In the genomic region with DNA sequence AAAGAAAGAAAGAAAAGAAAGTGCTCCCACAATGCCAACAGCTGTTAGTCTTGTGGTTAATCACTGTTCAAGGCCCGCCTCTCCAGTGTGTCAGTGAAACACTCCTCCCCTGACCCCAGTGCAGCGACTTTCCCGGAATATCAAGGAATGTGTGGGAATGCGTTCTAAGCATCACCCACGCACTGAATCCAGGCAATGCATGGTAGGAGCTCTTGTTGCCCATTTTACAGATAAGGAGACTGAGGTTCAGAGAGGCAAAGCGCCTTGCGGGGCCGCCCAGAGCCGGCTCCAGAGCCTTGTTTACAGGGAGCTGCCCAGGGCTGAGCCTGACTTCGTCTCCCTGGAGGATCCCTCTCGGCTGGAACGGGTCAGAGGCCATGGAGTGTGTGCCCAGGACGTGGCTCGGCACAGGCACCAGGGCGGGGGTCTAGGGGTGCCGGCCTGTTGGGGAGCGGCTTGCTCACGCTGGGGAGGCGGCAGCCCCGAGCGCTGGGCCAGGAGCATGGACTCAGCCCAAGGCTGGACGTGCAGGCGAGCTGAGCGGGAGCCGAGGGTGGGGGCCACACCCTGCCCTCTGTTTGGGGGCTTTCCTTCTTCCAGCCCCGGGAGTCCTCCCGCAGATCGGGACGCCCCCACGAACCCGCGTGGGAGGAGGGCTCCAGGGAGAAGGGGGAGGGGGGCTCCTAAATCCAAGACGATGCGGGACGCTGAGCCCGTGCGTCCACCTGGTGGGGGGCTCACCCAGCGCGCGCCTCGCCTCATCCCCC, we compare ENCODE assay signal across 1 cellular context.
A peak's percentile ranks its signal among the peaks of the same experiment; 100 is the strongest.
TF ChIP-seq lines count a peak whose summit lies in the region.

No MANE protein-coding gene starts in this region.

TF ChIP-seq in HepG2, 621 proteins besides CTCF, POLR2A, EP300 and RAD21 (continued from another document):
- TF ChIP-seq ZNF557 (CRISPR knock-in tag; IDR thresholded peaks at IDR 0.05) (no peak), SMARCE1 (IDR thresholded peaks at IDR 0.05; ENCODE audit: borderline replicate concordance) (no peak), CEBPG (CRISPR knock-in tag; IDR thresholded peaks at IDR 0.05) (no peak), ZNF570 (CRISPR knock-in tag; IDR thresholded peaks at IDR 0.05; ENCODE audit: borderline replicate concordance) (no peak), PITX1 (CRISPR knock-in tag; IDR thresholded peaks at IDR 0.05) (no peak), BHLHE40 (IDR thresholded peaks at IDR 0.05; ENCODE audit: low read length) (no peak), ZNF260 (CRISPR knock-in tag; IDR thresholded peaks at IDR 0.05; ENCODE audit: borderline replicate concordance, low read depth) (no peak), ZBTB1 (CRISPR knock-in tag; IDR thresholded peaks at IDR 0.05; ENCODE audit: borderline replicate concordance) (no peak), ZNF367 (CRISPR knock-in tag; IDR thresholded peaks at IDR 0.05; ENCODE audit: borderline replicate concordance) (no peak), HDAC6 (IDR thresholded peaks at IDR 0.05; ENCODE audit: low read depth, low read length) (no peak), HOXA3 (CRISPR knock-in tag; IDR thresholded peaks at IDR 0.05) (no peak; the same call in 1 of the 2 replicates), ESRRA (CRISPR knock-in tag; IDR thresholded peaks at IDR 0.05; ENCODE audit: low read depth) (no peak), RXRB (CRISPR knock-in tag; IDR thresholded peaks at IDR 0.05; ENCODE audit: borderline replicate concordance) (no peak), NCOA5 (CRISPR knock-in tag; IDR thresholded peaks at IDR 0.05) (no peak), ZNF777 (CRISPR knock-in tag; IDR thresholded peaks at IDR 0.05) (peak; percentile 49; the same call in 1 of the 2 replicates), KDM4B (CRISPR knock-in tag; IDR thresholded peaks at IDR 0.05) (no peak), EZH2 (conservative IDR thresholded peaks at IDR 0.05; ENCODE audit: low read depth, low read length) (no peak), HCFC1 (IDR thresholded peaks at IDR 0.05; ENCODE audit: low read depth, low read length) (no peak), ZFP1 (CRISPR knock-in tag; IDR thresholded peaks at IDR 0.05) (no peak), ZFP36 (IDR thresholded peaks at IDR 0.05; ENCODE audit: borderline replicate concordance, low read depth, low read length, partially characterized antibody) (no peak), ZNF296 (CRISPR knock-in tag; conservative IDR thresholded peaks at IDR 0.05) (no peak), ZNF432 (CRISPR knock-in tag; IDR thresholded peaks at IDR 0.05; ENCODE audit: borderline replicate concordance) (no peak), ZNF225 (CRISPR knock-in tag; IDR thresholded peaks at IDR 0.05) (no peak; the same call in 1 of the 2 replicates), MIER3 (CRISPR knock-in tag; IDR thresholded peaks at IDR 0.05; ENCODE audit: borderline replicate concordance) (no peak), NPAS2 (CRISPR knock-in tag; IDR thresholded peaks at IDR 0.05; ENCODE audit: borderline replicate concordance) (no peak), ZFP90 (CRISPR knock-in tag; IDR thresholded peaks at IDR 0.05; ENCODE audit: borderline replicate concordance) (peak; percentile 57; the same call in 1 of the 2 replicates), THYN1 (CRISPR knock-in tag; IDR thresholded peaks at IDR 0.05; ENCODE audit: borderline replicate concordance, low read depth) (no peak), ELF1 (CRISPR knock-in tag; IDR thresholded peaks at IDR 0.05) (no peak), ZFX (CRISPR knock-in tag; IDR thresholded peaks at IDR 0.05; ENCODE audit: low read depth) (peak; percentile 66; the same call in 1 of the 2 replicates), SP1 (IDR thresholded peaks at IDR 0.05) (no peak), SP1 (CRISPR knock-in tag; IDR thresholded peaks at IDR 0.05) (no peak)
- TF ChIP-seq, protein P1, sequence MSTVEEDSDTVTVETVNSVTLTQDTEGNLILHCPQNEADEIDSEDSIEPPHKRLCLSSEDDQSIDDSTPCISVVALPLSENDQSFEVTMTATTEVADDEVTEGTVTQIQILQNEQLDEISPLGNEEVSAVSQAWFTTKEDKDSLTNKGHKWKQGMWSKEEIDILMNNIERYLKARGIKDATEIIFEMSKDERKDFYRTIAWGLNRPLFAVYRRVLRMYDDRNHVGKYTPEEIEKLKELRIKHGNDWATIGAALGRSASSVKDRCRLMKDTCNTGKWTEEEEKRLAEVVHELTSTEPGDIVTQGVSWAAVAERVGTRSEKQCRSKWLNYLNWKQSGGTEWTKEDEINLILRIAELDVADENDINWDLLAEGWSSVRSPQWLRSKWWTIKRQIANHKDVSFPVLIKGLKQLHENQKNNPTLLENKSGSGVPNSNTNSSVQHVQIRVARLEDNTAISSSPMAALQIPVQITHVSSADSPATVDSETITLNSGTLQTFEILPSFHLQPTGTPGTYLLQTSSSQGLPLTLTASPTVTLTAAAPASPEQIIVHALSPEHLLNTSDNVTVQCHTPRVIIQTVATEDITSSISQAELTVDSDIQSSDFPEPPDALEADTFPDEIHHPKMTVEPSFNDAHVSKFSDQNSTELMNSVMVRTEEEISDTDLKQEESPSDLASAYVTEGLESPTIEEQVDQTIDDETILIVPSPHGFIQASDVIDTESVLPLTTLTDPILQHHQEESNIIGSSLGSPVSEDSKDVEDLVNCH (CRISPR knock-in tag; IDR thresholded peaks at IDR 0.05): no peak
- TF ChIP-seq, protein P2, sequence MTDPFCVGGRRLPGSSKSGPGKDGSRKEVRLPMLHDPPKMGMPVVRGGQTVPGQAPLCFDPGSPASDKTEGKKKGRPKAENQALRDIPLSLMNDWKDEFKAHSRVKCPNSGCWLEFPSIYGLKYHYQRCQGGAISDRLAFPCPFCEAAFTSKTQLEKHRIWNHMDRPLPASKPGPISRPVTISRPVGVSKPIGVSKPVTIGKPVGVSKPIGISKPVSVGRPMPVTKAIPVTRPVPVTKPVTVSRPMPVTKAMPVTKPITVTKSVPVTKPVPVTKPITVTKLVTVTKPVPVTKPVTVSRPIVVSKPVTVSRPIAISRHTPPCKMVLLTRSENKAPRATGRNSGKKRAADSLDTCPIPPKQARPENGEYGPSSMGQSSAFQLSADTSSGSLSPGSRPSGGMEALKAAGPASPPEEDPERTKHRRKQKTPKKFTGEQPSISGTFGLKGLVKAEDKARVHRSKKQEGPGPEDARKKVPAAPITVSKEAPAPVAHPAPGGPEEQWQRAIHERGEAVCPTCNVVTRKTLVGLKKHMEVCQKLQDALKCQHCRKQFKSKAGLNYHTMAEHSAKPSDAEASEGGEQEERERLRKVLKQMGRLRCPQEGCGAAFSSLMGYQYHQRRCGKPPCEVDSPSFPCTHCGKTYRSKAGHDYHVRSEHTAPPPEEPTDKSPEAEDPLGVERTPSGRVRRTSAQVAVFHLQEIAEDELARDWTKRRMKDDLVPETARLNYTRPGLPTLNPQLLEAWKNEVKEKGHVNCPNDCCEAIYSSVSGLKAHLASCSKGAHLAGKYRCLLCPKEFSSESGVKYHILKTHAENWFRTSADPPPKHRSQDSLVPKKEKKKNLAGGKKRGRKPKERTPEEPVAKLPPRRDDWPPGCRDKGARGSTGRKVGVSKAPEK (CRISPR knock-in tag; IDR thresholded peaks at IDR 0.05; ENCODE audit: borderline replicate concordance): no peak
- TF ChIP-seq, protein P3, sequence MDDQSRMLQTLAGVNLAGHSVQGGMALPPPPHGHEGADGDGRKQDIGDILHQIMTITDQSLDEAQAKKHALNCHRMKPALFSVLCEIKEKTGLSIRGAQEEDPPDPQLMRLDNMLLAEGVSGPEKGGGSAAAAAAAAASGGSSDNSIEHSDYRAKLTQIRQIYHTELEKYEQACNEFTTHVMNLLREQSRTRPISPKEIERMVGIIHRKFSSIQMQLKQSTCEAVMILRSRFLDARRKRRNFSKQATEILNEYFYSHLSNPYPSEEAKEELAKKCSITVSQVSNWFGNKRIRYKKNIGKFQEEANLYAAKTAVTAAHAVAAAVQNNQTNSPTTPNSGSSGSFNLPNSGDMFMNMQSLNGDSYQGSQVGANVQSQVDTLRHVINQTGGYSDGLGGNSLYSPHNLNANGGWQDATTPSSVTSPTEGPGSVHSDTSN (CRISPR knock-in tag; IDR thresholded peaks at IDR 0.05; ENCODE audit: borderline replicate concordance): no peak
- TF ChIP-seq, protein P4, sequence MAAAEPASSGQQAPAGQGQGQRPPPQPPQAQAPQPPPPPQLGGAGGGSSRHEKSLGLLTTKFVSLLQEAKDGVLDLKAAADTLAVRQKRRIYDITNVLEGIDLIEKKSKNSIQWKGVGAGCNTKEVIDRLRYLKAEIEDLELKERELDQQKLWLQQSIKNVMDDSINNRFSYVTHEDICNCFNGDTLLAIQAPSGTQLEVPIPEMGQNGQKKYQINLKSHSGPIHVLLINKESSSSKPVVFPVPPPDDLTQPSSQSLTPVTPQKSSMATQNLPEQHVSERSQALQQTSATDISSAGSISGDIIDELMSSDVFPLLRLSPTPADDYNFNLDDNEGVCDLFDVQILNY (CRISPR knock-in tag; conservative IDR thresholded peaks at IDR 0.05): no peak
- TF ChIP-seq, protein P5, sequence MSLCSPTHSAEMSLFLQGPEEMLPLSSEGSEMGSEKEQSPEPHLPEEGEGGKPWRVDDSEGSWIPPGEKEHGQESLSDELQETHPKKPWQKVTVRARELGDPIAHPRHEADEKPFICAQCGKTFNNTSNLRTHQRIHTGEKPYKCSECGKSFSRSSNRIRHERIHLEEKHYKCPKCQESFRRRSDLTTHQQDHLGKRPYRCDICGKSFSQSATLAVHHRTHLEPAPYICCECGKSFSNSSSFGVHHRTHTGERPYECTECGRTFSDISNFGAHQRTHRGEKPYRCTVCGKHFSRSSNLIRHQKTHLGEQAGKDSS (CRISPR knock-in tag; IDR thresholded peaks at IDR 0.05; ENCODE audit: borderline replicate concordance, low read depth): no peak
- TF ChIP-seq, protein P6, sequence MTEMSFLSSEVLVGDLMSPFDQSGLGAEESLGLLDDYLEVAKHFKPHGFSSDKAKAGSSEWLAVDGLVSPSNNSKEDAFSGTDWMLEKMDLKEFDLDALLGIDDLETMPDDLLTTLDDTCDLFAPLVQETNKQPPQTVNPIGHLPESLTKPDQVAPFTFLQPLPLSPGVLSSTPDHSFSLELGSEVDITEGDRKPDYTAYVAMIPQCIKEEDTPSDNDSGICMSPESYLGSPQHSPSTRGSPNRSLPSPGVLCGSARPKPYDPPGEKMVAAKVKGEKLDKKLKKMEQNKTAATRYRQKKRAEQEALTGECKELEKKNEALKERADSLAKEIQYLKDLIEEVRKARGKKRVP (CRISPR knock-in tag; IDR thresholded peaks at IDR 0.05): no peak
- TF ChIP-seq, protein P7, sequence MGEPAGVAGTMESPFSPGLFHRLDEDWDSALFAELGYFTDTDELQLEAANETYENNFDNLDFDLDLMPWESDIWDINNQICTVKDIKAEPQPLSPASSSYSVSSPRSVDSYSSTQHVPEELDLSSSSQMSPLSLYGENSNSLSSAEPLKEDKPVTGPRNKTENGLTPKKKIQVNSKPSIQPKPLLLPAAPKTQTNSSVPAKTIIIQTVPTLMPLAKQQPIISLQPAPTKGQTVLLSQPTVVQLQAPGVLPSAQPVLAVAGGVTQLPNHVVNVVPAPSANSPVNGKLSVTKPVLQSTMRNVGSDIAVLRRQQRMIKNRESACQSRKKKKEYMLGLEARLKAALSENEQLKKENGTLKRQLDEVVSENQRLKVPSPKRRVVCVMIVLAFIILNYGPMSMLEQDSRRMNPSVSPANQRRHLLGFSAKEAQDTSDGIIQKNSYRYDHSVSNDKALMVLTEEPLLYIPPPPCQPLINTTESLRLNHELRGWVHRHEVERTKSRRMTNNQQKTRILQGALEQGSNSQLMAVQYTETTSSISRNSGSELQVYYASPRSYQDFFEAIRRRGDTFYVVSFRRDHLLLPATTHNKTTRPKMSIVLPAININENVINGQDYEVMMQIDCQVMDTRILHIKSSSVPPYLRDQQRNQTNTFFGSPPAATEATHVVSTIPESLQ (CRISPR knock-in tag; conservative IDR thresholded peaks at IDR 0.05): no peak
- TF ChIP-seq, protein P8, sequence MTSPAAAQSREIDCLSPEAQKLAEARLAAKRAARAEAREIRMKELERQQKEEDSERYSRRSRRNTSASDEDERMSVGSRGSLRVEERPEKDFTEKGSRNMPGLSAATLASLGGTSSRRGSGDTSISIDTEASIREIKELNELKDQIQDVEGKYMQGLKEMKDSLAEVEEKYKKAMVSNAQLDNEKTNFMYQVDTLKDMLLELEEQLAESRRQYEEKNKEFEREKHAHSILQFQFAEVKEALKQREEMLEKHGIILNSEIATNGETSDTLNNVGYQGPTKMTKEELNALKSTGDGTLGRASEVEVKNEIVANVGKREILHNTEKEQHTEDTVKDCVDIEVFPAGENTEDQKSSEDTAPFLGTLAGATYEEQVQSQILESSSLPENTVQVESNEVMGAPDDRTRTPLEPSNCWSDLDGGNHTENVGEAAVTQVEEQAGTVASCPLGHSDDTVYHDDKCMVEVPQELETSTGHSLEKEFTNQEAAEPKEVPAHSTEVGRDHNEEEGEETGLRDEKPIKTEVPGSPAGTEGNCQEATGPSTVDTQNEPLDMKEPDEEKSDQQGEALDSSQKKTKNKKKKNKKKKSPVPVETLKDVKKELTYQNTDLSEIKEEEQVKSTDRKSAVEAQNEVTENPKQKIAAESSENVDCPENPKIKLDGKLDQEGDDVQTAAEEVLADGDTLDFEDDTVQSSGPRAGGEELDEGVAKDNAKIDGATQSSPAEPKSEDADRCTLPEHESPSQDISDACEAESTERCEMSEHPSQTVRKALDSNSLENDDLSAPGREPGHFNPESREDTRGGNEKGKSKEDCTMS (CRISPR knock-in tag; conservative IDR thresholded peaks at IDR 0.05): no peak
- TF ChIP-seq, protein P9, sequence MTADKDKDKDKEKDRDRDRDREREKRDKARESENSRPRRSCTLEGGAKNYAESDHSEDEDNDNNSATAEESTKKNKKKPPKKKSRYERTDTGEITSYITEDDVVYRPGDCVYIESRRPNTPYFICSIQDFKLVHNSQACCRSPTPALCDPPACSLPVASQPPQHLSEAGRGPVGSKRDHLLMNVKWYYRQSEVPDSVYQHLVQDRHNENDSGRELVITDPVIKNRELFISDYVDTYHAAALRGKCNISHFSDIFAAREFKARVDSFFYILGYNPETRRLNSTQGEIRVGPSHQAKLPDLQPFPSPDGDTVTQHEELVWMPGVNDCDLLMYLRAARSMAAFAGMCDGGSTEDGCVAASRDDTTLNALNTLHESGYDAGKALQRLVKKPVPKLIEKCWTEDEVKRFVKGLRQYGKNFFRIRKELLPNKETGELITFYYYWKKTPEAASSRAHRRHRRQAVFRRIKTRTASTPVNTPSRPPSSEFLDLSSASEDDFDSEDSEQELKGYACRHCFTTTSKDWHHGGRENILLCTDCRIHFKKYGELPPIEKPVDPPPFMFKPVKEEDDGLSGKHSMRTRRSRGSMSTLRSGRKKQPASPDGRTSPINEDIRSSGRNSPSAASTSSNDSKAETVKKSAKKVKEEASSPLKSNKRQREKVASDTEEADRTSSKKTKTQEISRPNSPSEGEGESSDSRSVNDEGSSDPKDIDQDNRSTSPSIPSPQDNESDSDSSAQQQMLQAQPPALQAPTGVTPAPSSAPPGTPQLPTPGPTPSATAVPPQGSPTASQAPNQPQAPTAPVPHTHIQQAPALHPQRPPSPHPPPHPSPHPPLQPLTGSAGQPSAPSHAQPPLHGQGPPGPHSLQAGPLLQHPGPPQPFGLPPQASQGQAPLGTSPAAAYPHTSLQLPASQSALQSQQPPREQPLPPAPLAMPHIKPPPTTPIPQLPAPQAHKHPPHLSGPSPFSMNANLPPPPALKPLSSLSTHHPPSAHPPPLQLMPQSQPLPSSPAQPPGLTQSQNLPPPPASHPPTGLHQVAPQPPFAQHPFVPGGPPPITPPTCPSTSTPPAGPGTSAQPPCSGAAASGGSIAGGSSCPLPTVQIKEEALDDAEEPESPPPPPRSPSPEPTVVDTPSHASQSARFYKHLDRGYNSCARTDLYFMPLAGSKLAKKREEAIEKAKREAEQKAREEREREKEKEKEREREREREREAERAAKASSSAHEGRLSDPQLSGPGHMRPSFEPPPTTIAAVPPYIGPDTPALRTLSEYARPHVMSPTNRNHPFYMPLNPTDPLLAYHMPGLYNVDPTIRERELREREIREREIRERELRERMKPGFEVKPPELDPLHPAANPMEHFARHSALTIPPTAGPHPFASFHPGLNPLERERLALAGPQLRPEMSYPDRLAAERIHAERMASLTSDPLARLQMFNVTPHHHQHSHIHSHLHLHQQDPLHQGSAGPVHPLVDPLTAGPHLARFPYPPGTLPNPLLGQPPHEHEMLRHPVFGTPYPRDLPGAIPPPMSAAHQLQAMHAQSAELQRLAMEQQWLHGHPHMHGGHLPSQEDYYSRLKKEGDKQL (CRISPR knock-in tag; IDR thresholded peaks at IDR 0.05; ENCODE audit: low read depth): no peak
